17 cellular contexts compared by ENCODE assay signal in the genomic region with DNA sequence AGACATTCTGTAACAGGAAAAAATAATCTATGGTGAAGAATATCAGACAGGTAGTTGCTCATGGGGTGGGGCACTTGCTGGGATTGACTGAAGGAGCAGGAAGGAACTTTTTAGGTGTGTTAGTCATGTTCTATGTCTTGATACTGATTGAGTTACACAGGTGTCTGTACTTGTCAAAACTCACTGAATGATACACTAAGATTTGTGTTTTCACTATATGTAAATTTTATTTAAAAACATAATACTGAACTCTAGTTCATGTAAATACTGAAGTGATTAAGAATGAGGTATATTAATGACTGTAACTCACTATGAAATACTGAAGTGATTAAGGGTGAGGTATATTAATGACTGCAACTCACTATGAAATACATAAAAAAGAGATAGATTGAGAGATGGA. TPM values are rescaled to one million over a fixed set of nuclear protein-coding genes. Genes with fewer than 3 reads are reported as not detected.
DNase-seq lines count a peak whose midpoint lies in the region; ATAC-seq and TF ChIP-seq lines count a peak whose summit lies in the region.
"Had no signal": no experiment of that assay in that cellular context is flagged by ENCODE, and none has a peak within 500 bp of the region (broad histone marks: within the 10 kb centered on the region; RNA-seq: fewer than 3 reads in every experiment).

No MANE protein-coding gene starts in this region.

- H2AFZ ChIP-seq in GM23248, result no peak overlapping the region

- H3K9me3 ChIP-seq in Caco-2 (no peaks in the 10 kb centered on the region), GM23248 (ENCODE audit: low read depth) (no peaks in the 10 kb centered on the region)
- H3K9me3 ChIP-seq: heart left ventricle had no signal

- no peaks in the 10 kb centered on the region for H3K9me3 Mint-ChIP-seq in activated CD8-positive, alpha-beta T cell treated with anti-CD3 and anti-CD28 coated beads for 36 hours
- H3K9me3 Mint-ChIP-seq in activated CD8-positive, alpha-beta T cell treated with anti-CD3 and anti-CD28 coated beads, Interleukin-2, amount 10 ng/mL, durations not matched to agents 7 days and 5 days (ENCODE audit: insufficient read depth), result no peaks in the 10 kb centered on the region
- H3K9me3 Mint-ChIP-seq in Caco-2 (ENCODE audit: unreplicated experiment) (no peaks in the 10 kb centered on the region), T-cell (no peaks in the 10 kb centered on the region)
- H3K9me3 Mint-ChIP-seq: memory B cell had no signal

- H3K27ac ChIP-seq in foreskin keratinocyte, result no peak overlapping the region
- no peak overlapping the region for H3K27ac ChIP-seq in GM23248
- H3K27ac ChIP-seq: heart left ventricle, skin epidermis had no signal

- H3K36me3 Mint-ChIP-seq in activated CD8-positive, alpha-beta T cell treated with anti-CD3 and anti-CD28 coated beads for 36 hours (ENCODE audit: low read depth), result peaks cover 32% of the 10 kb centered on the region
- H3K36me3 Mint-ChIP-seq in activated CD8-positive, alpha-beta T cell treated with anti-CD3 and anti-CD28 coated beads, Interleukin-2, amount 10 ng/mL, durations not matched to agents 7 days and 5 days (ENCODE audit: low read depth), result peaks cover 32% of the 10 kb centered on the region
- H3K36me3 Mint-ChIP-seq in Caco-2 (ENCODE audit: insufficient read depth, unreplicated experiment) (peaks cover 89% of the 10 kb centered on the region), T-cell (peaks cover 36% of the 10 kb centered on the region)

- H3K4me1 ChIP-seq in Caco-2 (no peaks in the 10 kb centered on the region), foreskin keratinocyte (peaks cover 8% of the 10 kb centered on the region), GM23248 (ENCODE audit: insufficient read depth) (peaks cover 11% of the 10 kb centered on the region; the same call in 1 of the 2 replicates)

- POLR2A ChIA-PET in activated CD8-positive, alpha-beta T cell treated with anti-CD3 and anti-CD28 coated beads for 36 hours (lab: Charles Lee), result no interaction called here
- POLR2A ChIA-PET in activated CD8-positive, alpha-beta T cell treated with anti-CD3 and anti-CD28 coated beads, Interleukin-2, amount 10 ng/mL, durations not matched to agents 7 days and 5 days (lab: Charles Lee), result no interaction called here
- POLR2A ChIA-PET in Caco-2 (lab: Charles Lee) (no interaction called here), T-cell (lab: Charles Lee) (no interaction called here)

- peaks cover 74% of the 10 kb centered on the region for H3K79me2 ChIP-seq in GM23248 (ENCODE audit: insufficient read depth)

- intact Hi-C loops in activated CD8-positive, alpha-beta T cell treated with anti-CD3 and anti-CD28 coated beads for 36 hours (cut with micrococcal nuclease), result no loop called here
- intact Hi-C loops in Caco-2 (cut with micrococcal nuclease; ENCODE audit: unreplicated experiment), result no loop called here
- intact Hi-C loops in left cardiac atrium (cut with DNase I), result no loop called here

- in situ Hi-C loops in GM23248 (cut with MboI), result no loop called here

- H3K36me3 ChIP-seq in Caco-2 (ENCODE audit: control insufficient read depth, insufficient read depth, low read length) (no peaks in the 10 kb centered on the region), GM23248 (ENCODE audit: low read depth) (peaks cover 54% of the 10 kb centered on the region)

- H3K9ac ChIP-seq in GM23248, result no peak overlapping the region

- DNase-seq in activated CD8-positive, alpha-beta T cell treated with anti-CD3 and anti-CD28 coated beads for 36 hours, result no peak
- DNase-seq in activated CD8-positive, alpha-beta T cell treated with anti-CD3 and anti-CD28 coated beads, Interleukin-2, amount 10 ng/mL, durations not matched to agents 7 days and 5 days, result no peak
- DNase-seq in Caco-2, result no peak
- no peak for DNase-seq in T-cell
- peak; percentile 40 to 67 for DNase-seq in foreskin keratinocyte
- no peak for DNase-seq in GM23248
- DNase-seq in activated CD8-positive, alpha-beta memory T cell treated with anti-CD3 and anti-CD28 coated beads, Interleukin-2, amount 50 U/mL, for 48 hours, result no peak
- no peak for DNase-seq in left cardiac atrium
- DNase-seq: GDM1; heart left ventricle; kidney glomerular epithelial cell; NCI-H1436; Right ventricle myocardium superior; stimulated activated CD4-positive, alpha-beta T cell treated with anti-CD3 and anti-CD28 coated beads, Interleukin-1b, Interleukin-23, amount 100 ng/mL, for 48 hours had no signal

- no peaks in the 10 kb centered on the region for H3K27me3 Mint-ChIP-seq in activated CD8-positive, alpha-beta T cell treated with anti-CD3 and anti-CD28 coated beads for 36 hours
- H3K27me3 Mint-ChIP-seq in activated CD8-positive, alpha-beta T cell treated with anti-CD3 and anti-CD28 coated beads, Interleukin-2, amount 10 ng/mL, durations not matched to agents 7 days and 5 days (ENCODE audit: low read depth), result no peaks in the 10 kb centered on the region
- no peaks in the 10 kb centered on the region for H3K27me3 Mint-ChIP-seq in Caco-2 (ENCODE audit: insufficient read depth, unreplicated experiment)
- H3K27me3 Mint-ChIP-seq in T-cell, result no peaks in the 10 kb centered on the region
- H3K27me3 Mint-ChIP-seq: memory B cell had no signal

- H3K4me2 ChIP-seq in GM23248 (ENCODE audit: unreplicated experiment), result no peak overlapping the region

- CTCF ChIA-PET in activated CD8-positive, alpha-beta T cell treated with anti-CD3 and anti-CD28 coated beads for 36 hours (lab: Charles Lee), result no interaction called here
- CTCF ChIA-PET in activated CD8-positive, alpha-beta T cell treated with anti-CD3 and anti-CD28 coated beads, Interleukin-2, amount 10 ng/mL, durations not matched to agents 7 days and 5 days (lab: Charles Lee), result no interaction called here
- CTCF ChIA-PET in Caco-2 (lab: Charles Lee), result no interaction called here
- CTCF ChIA-PET in T-cell (lab: Charles Lee), result interaction anchor here (0.6 to 0.7 kb wide), 2 partner anchors 18 to 192 kb away, joined by 3 read pairs; no protein-coding TSS in a partner anchor

- H3K4me3 Mint-ChIP-seq in activated CD8-positive, alpha-beta T cell treated with anti-CD3 and anti-CD28 coated beads for 36 hours, result no peak overlapping the region
- no peak overlapping the region for H3K4me3 Mint-ChIP-seq in activated CD8-positive, alpha-beta T cell treated with anti-CD3 and anti-CD28 coated beads, Interleukin-2, amount 10 ng/mL, durations not matched to agents 7 days and 5 days
- H3K4me3 Mint-ChIP-seq in Caco-2 (ENCODE audit: unreplicated experiment) (no peak overlapping the region), T-cell (no peak overlapping the region)
- H3K4me3 Mint-ChIP-seq: memory B cell had no signal

- no peaks in the 10 kb centered on the region for H4K20me1 ChIP-seq in GM23248 (ENCODE audit: insufficient read depth)

- no peaks in the 10 kb centered on the region for H3F3A ChIP-seq in GM23248 (ENCODE audit: insufficient read depth)

- no peaks in the 10 kb centered on the region for H3K27me3 ChIP-seq in Caco-2 (replicated peaks; ENCODE audit: control insufficient read depth, insufficient read depth, low read length)
- no peaks in the 10 kb centered on the region for H3K27me3 ChIP-seq in foreskin keratinocyte
- no peaks in the 10 kb centered on the region for H3K27me3 ChIP-seq in GM23248 (replicated peaks; ENCODE audit: insufficient read depth)
- H3K27me3 ChIP-seq: heart left ventricle had no signal

- peaks cover 25% of the 10 kb centered on the region for H3K4me1 Mint-ChIP-seq in activated CD8-positive, alpha-beta T cell treated with anti-CD3 and anti-CD28 coated beads for 36 hours (ENCODE audit: low read depth)
- H3K4me1 Mint-ChIP-seq in activated CD8-positive, alpha-beta T cell treated with anti-CD3 and anti-CD28 coated beads, Interleukin-2, amount 10 ng/mL, durations not matched to agents 7 days and 5 days (ENCODE audit: low read depth), result peaks cover 11% of the 10 kb centered on the region
- H3K4me1 Mint-ChIP-seq in Caco-2 (ENCODE audit: low read depth, unreplicated experiment) (peaks cover 6% of the 10 kb centered on the region), T-cell (peaks cover 46 to 55% (median 50%) of the 10 kb centered on the region in 3 donors)

- no peak for ATAC-seq in activated CD8-positive, alpha-beta T cell treated with anti-CD3 and anti-CD28 coated beads for 36 hours
- ATAC-seq in activated CD8-positive, alpha-beta T cell treated with anti-CD3 and anti-CD28 coated beads, Interleukin-2, amount 10 ng/mL, durations not matched to agents 7 days and 5 days, result no peak
- no peak for ATAC-seq in T-cell (replicated peaks in 1 of 4)
- peak; percentile 96 for ATAC-seq in foreskin keratinocyte
- no peak for ATAC-seq in left cardiac atrium
- ATAC-seq: heart left ventricle, K562 had no signal

- no peak for TF ChIP-seq CTCF in activated CD8-positive, alpha-beta T cell treated with anti-CD3 and anti-CD28 coated beads for 36 hours (IDR thresholded peaks at IDR 0.05)
- TF ChIP-seq CTCF in Caco-2 (IDR thresholded peaks at IDR 0.05; ENCODE audit: insufficient read depth in 1 of 2, low read depth in 1 of 2, low read length in 1 of 2, severe bottlenecking in 1 of 2, unreplicated experiment in 1 of 2) (no peak), foreskin keratinocyte (conservative IDR thresholded peaks at IDR 0.05) (no peak)

- no peaks in the 10 kb centered on the region for H3K9me2 ChIP-seq in GM23248 (ENCODE audit: insufficient read depth)

- H3K4me3 ChIP-seq in Caco-2 (ENCODE audit: low read depth, low read length) (no peak overlapping the region), GM23248 (no peak overlapping the region)
- H3K4me3 ChIP-seq: heart left ventricle, K562, skin epidermis had no signal

- H3K27ac Mint-ChIP-seq in activated CD8-positive, alpha-beta T cell treated with anti-CD3 and anti-CD28 coated beads for 36 hours, result peak overlapping the region; percentile 6
- no peak overlapping the region for H3K27ac Mint-ChIP-seq in activated CD8-positive, alpha-beta T cell treated with anti-CD3 and anti-CD28 coated beads, Interleukin-2, amount 10 ng/mL, durations not matched to agents 7 days and 5 days
- H3K27ac Mint-ChIP-seq in Caco-2 (ENCODE audit: unreplicated experiment), result peak overlapping the region; percentile 42
- peak overlapping the region; percentile 3 to 60 for H3K27ac Mint-ChIP-seq in T-cell
- H3K27ac Mint-ChIP-seq: memory B cell had no signal

- no TSS peak for BruUV-seq in Caco-2 (replicated peaks; lab: Mats Ljungman, UMichigan)

RNA-seq across cellular contexts. Expression of a gene that starts 28.5 kb away (rescaled TPM):
- 10 to 100 TPM; 31.4 to 35.3 TPM for total RNA-seq in activated CD8-positive, alpha-beta T cell treated with anti-CD3 and anti-CD28 coated beads for 36 hours
- total RNA-seq in activated CD8-positive, alpha-beta T cell treated with anti-CD3 and anti-CD28 coated beads, Interleukin-2, amount 10 ng/mL, durations not matched to agents 7 days and 5 days, result 10 to 100 TPM; 28.3 to 37.3 TPM
- 265 and 278 TPM in 2 replicates for total RNA-seq in Caco-2 (2022)
- total RNA-seq in T-cell, result 100 to 1,000 TPM; 113 to 330 (median 129) TPM
- total RNA-seq in foreskin keratinocyte, result 78.4 and 86.4 TPM in 2 replicates
- 8.3 and 9.6 TPM in 2 replicates for polyA plus RNA-seq in foreskin keratinocyte
- 186 and 197 TPM in 2 replicates for total RNA-seq in GM23248 (2014; rRNA removed; shearing (Covaris generic))
- 220 and 242 TPM in 2 replicates for polyA plus RNA-seq in GM23248 (2016; fragmentation: Nextera tagmentation; extraction: Ambion mirVana)
- 100 to 1,000 TPM; 204 to 261 TPM for total RNA-seq in left cardiac atrium

Comparison
In these comparisons a context has a peak if more than half of its experiments do, and no peak if none do; other contexts are left out.
1. DNase-seq: peak in foreskin keratinocyte (2 of 2); none in activated CD8-positive, alpha-beta T cell treated with anti-CD3 and anti-CD28 coated beads for 36 hours (single experiment), activated CD8-positive, alpha-beta T cell treated with anti-CD3 and anti-CD28 coated beads, Interleukin-2, amount 10 ng/mL, durations not matched to agents 7 days and 5 days (single experiment), Caco-2 (0 of 2), T-cell (0 of 34), GM23248 (single experiment), activated CD8-positive, alpha-beta memory T cell treated with anti-CD3 and anti-CD28 coated beads, Interleukin-2, amount 50 U/mL, for 48 hours (single experiment) and left cardiac atrium (single experiment).
2. CTCF ChIA-PET loops: an anchor here in T-cell (0.6 to 0.7 kb wide); none called in activated CD8-positive, alpha-beta T cell treated with anti-CD3 and anti-CD28 coated beads for 36 hours, activated CD8-positive, alpha-beta T cell treated with anti-CD3 and anti-CD28 coated beads, Interleukin-2, amount 10 ng/mL, durations not matched to agents 7 days and 5 days and Caco-2.